9 cellular contexts compared by ENCODE assay signal in the genomic region with DNA sequence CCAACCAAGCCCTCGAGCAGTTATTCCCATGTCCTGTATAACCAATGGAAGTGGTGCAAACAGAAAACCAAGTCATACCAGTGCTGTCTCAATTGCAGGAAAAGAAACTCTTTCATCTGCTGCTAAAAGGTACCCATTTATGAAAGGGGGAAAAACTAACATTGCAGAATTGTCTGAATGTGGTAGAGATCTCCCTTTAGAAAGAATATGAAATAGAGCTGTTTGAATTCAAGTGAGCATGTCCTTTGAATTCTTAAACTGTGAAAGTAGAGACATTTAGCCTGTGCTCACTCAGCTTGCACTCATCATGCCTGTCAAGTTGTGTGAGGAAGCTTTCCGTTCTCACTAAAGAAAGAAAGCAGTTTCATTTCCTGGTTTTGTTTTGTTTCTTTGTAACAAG.
DNase-seq lines count a peak whose midpoint lies in the region; ATAC-seq, FAIRE-seq and TF ChIP-seq lines count a peak whose summit lies in the region.
"Had no signal": no experiment of that assay in that cellular context is flagged by ENCODE, and none has a peak within 500 bp of the region (broad histone marks: within the 10 kb centered on the region; RNA-seq: fewer than 3 reads in every experiment).

No MANE protein-coding gene starts in this region.

- TF ChIP-seq POLR2A in transverse colon (IDR thresholded peaks at IDR 0.05): no peak

- H3K27me3 Mint-ChIP-seq in activated naive CD8-positive, alpha-beta T cell treated with anti-CD3 and anti-CD28 coated beads, Interleukin-2, amount 10 ng/mL, durations not matched to agents 7 days and 5 days: no peaks in the 10 kb centered on the region
- H3K27me3 Mint-ChIP-seq: dendritic cell treated with granulocyte-macrophage colony-stimulating factor and Interleukin-4, amounts not matched to agents 40 ng/mL and 50 ng/mL, for 4 days had no signal

- H3K9me3 Mint-ChIP-seq in activated naive CD8-positive, alpha-beta T cell treated with anti-CD3 and anti-CD28 coated beads, Interleukin-2, amount 10 ng/mL, durations not matched to agents 7 days and 5 days: no peaks in the 10 kb centered on the region
- H3K9me3 Mint-ChIP-seq: dendritic cell treated with granulocyte-macrophage colony-stimulating factor and Interleukin-4, amounts not matched to agents 40 ng/mL and 50 ng/mL, for 4 days had no signal

- no peaks in the 10 kb centered on the region for H4K20me1 ChIP-seq in DOHH2 (ENCODE audit: control insufficient read depth, insufficient read depth, low read depth, low read length)

- peaks cover 29% of the 10 kb centered on the region for H3K4me1 Mint-ChIP-seq in activated naive CD8-positive, alpha-beta T cell treated with anti-CD3 and anti-CD28 coated beads, Interleukin-2, amount 10 ng/mL, durations not matched to agents 7 days and 5 days

- H3K9me3 ChIP-seq in DOHH2 (ENCODE audit: control insufficient read depth, insufficient read depth, low read length) (no peaks in the 10 kb centered on the region), transverse colon (no peaks in the 10 kb centered on the region)

- intact Hi-C loops in transverse colon (cut with DNase I; ENCODE audit: low total_unique reads): no loop called here

- ATAC-seq in GM19324 (IDR thresholded peaks at IDR 0.05; ENCODE audit: low FRiP score, unreplicated experiment) (peak; percentile 55), HG03097 (IDR thresholded peaks at IDR 0.05; ENCODE audit: low FRiP score, unreplicated experiment) (peak; percentile 75)
- ATAC-seq in activated naive CD8-positive, alpha-beta T cell treated with anti-CD3 and anti-CD28 coated beads, Interleukin-2, amount 10 ng/mL, durations not matched to agents 7 days and 5 days (ENCODE audit: low read depth): peak; percentile 66

- H3F3A ChIP-seq in DOHH2 (ENCODE audit: control insufficient read depth, insufficient read depth): peaks cover 8% of the 10 kb centered on the region

- no peaks in the 10 kb centered on the region for H3K36me3 ChIP-seq in DOHH2 (ENCODE audit: control insufficient read depth, low read length)
- peaks cover 0 to 8% (median 0%) of the 10 kb centered on the region in 4 donors for H3K36me3 ChIP-seq in transverse colon

- H3K27me3 ChIP-seq in DOHH2 (ENCODE audit: control insufficient read depth, low read length) (no peaks in the 10 kb centered on the region), transverse colon (no peaks in the 10 kb centered on the region)

- peak overlapping the region; percentile 51 for H3K4me3 Mint-ChIP-seq in activated naive CD8-positive, alpha-beta T cell treated with anti-CD3 and anti-CD28 coated beads, Interleukin-2, amount 10 ng/mL, durations not matched to agents 7 days and 5 days
- H3K4me3 Mint-ChIP-seq: dendritic cell treated with granulocyte-macrophage colony-stimulating factor and Interleukin-4, amounts not matched to agents 40 ng/mL and 50 ng/mL, for 4 days had no signal

- FAIRE-seq in urothelium cell line (lab: Jason Lieb, UNC): no peak

- H3K36me3 Mint-ChIP-seq in activated naive CD8-positive, alpha-beta T cell treated with anti-CD3 and anti-CD28 coated beads, Interleukin-2, amount 10 ng/mL, durations not matched to agents 7 days and 5 days: peaks cover 42% of the 10 kb centered on the region

- WGBS in transverse colon (ENCODE audit: low coverage in 1 of 2), 2 donors: 69 to 80% methylated on average over 2 of the region's 2 CpGs

- TF ChIP-seq CTCF in DOHH2 (IDR thresholded peaks at IDR 0.05; ENCODE audit: low read depth, low read length, poor library complexity, severe bottlenecking): no peak
- no peak for TF ChIP-seq CTCF in transverse colon (IDR thresholded peaks at IDR 0.05)

- H3K79me2 ChIP-seq in DOHH2 (ENCODE audit: control insufficient read depth, low read length): no peaks in the 10 kb centered on the region

- H3K4me3 ChIP-seq in DOHH2 (ENCODE audit: low read length): peak overlapping the region; percentile 24; the same call in 1 of the 2 replicates
- no peak overlapping the region for H3K4me3 ChIP-seq in transverse colon

- no peak for TF ChIP-seq EP300 in transverse colon (IDR thresholded peaks at IDR 0.05; ENCODE audit: low read depth)

- in situ Hi-C loops in transverse colon (cut with MboI; ENCODE audit: low pct_ligation_motif_present in 1 of 4, low pct_unique_long_range_greater_than_20kb in 1 of 4, low sequenced_read_pairs in 3 of 4): no loop called here

- peak overlapping the region; percentile 70 for H3K27ac Mint-ChIP-seq in activated naive CD8-positive, alpha-beta T cell treated with anti-CD3 and anti-CD28 coated beads, Interleukin-2, amount 10 ng/mL, durations not matched to agents 7 days and 5 days
- H3K27ac Mint-ChIP-seq: dendritic cell treated with granulocyte-macrophage colony-stimulating factor and Interleukin-4, amounts not matched to agents 40 ng/mL and 50 ng/mL, for 4 days had no signal

- H3K27ac ChIP-seq in DOHH2 (ENCODE audit: low read depth, low read length): peak overlapping the region; percentile 65
- no peak overlapping the region for H3K27ac ChIP-seq in transverse colon

- peak overlapping the region; percentile 51 for H3K4me2 ChIP-seq in DOHH2 (ENCODE audit: low read length)

- H3K4me1 ChIP-seq in DOHH2 (ENCODE audit: control insufficient read depth, low read length) (peaks cover 37% of the 10 kb centered on the region), transverse colon (peaks cover 0 to 9% (median 3%) of the 10 kb centered on the region in 4 donors)

- DNase-seq in activated naive CD8-positive, alpha-beta T cell treated with anti-CD3 and anti-CD28 coated beads, Interleukin-2, amount 10 ng/mL, durations not matched to agents 7 days and 5 days: no peak
- no peak for DNase-seq in transverse colon
- DNase-seq in urothelium cell line (ENCODE audit: low spot score): no peak
- DNase-seq in DMS 273 (lab: John Stamatoyannopoulos, UW; ENCODE audit: unreplicated experiment): no peak
- no peak for DNase-seq in stimulated activated CD4-positive, alpha-beta T cell treated with anti-CD3 and anti-CD28 coated beads, Interleukin-4, amount 100 ng/mL, for 4 hours

- POLR2A ChIA-PET in activated naive CD8-positive, alpha-beta T cell treated with anti-CD3 and anti-CD28 coated beads, Interleukin-2, amount 10 ng/mL, durations not matched to agents 7 days and 5 days (lab: Charles Lee): no interaction called here

- no peaks in the 10 kb centered on the region for H3K9me2 ChIP-seq in DOHH2 (replicated peaks; ENCODE audit: control insufficient read depth, low read length)
